ENCODE assay signal across 10 cellular contexts in the genomic region with DNA sequence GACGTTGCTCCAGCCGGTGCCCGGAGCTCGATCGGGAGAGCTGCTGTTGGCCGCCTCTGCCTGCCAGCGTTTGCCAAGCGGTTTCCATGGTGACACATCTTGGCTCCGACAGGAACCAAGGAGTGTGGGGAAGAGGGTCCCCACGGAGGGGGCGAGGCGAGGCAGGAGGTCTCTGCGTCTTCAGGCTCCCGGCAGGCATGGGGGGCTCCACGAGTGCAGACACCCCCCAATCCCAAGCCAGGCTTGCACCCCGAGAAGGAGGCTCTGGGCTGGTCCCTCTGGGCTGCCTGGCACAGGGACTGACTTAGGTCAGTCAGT. TPM values are rescaled to one million over a fixed set of nuclear protein-coding genes. Genes with fewer than 3 reads are reported as not detected.
DNase-seq lines count a peak whose midpoint lies in the region; ATAC-seq, FAIRE-seq and TF ChIP-seq lines count a peak whose summit lies in the region.
"Not testable (repeated sequence)": the region's sequence is repeated elsewhere in the genome, so short reads cannot be mapped to it uniquely, and the experiment has no call there.
"Had no signal": no experiment of that assay in that cellular context is flagged by ENCODE, and none has a peak within 500 bp of the region (broad histone marks: within the 10 kb centered on the region; RNA-seq: fewer than 3 reads in every experiment).

No MANE protein-coding gene starts in this region.

- not testable (repeated sequence) for FAIRE-seq in pancreas (lab: Jason Lieb, UNC)

- H3K4me3 Mint-ChIP-seq in Calu3 (ENCODE audit: low read depth, unreplicated experiment) = peak overlapping the region; percentile 53
- H3K4me3 Mint-ChIP-seq in activated B cell treated with CpG ODN at 0.5 μM for 24 hours; activated naive CD4-positive, alpha-beta T cell treated with anti-CD3 and anti-CD28 coated beads, Interleukin-2, amount 10 ng/mL, durations not matched to agents 7 days and 5 days; endothelial cell (ENCODE audit: unreplicated experiment): not testable (repeated sequence)

- not testable (repeated sequence) for H3K27me3 ChIP-seq in pancreas, suprapubic skin

- peak overlapping the region; percentile 88 for H3K27ac Mint-ChIP-seq in Calu3 (ENCODE audit: unreplicated experiment)
- H3K27ac Mint-ChIP-seq in activated B cell treated with CpG ODN at 0.5 μM for 24 hours = peak overlapping the region; percentile 97
- not testable (repeated sequence) for H3K27ac Mint-ChIP-seq in activated naive CD4-positive, alpha-beta T cell treated with anti-CD3 and anti-CD28 coated beads, Interleukin-2, amount 10 ng/mL, durations not matched to agents 7 days and 5 days
- peak overlapping the region; percentile 36 for H3K27ac Mint-ChIP-seq in endothelial cell (ENCODE audit: unreplicated experiment)

- BruUV-seq in Calu3 (replicated peaks; lab: Mats Ljungman, UMichigan) = not testable (repeated sequence)

- H3K4me1 ChIP-seq in pancreas (peaks cover 17 to 40% (median 19%) of the 10 kb centered on the region in 3 donors), suprapubic skin (peaks cover 60% of the 10 kb centered on the region)

- ATAC-seq in activated B cell treated with CpG ODN at 0.5 μM for 24 hours (ENCODE audit: low read depth) = not testable (repeated sequence)
- peak; percentile 8 to 51 (median 38) for ATAC-seq in pancreas

- not testable (repeated sequence) for H3K27me3 Mint-ChIP-seq in Calu3 (ENCODE audit: unreplicated experiment); activated B cell treated with CpG ODN at 0.5 μM for 24 hours; activated naive CD4-positive, alpha-beta T cell treated with anti-CD3 and anti-CD28 coated beads, Interleukin-2, amount 10 ng/mL, durations not matched to agents 7 days and 5 days; endothelial cell (ENCODE audit: unreplicated experiment)

- not testable (repeated sequence) for H3K4me3 ChIP-seq in pancreas
- peak overlapping the region; percentile 10 for H3K4me3 ChIP-seq in suprapubic skin

- H3K9me3 ChIP-seq in pancreas, suprapubic skin: not testable (repeated sequence)

- POLR2A ChIA-PET in activated B cell treated with CpG ODN at 0.5 μM for 24 hours (lab: Charles Lee) = interaction anchor here (1.5 kb wide), 1 partner anchor 18 kb away, joined by 4 read pairs; no protein-coding TSS in a partner anchor

- intact Hi-C loops in Calu3 (cut with micrococcal nuclease; ENCODE audit: unreplicated experiment); activated B cell treated with CpG ODN at 0.5 μM for 24 hours (cut with micrococcal nuclease); pancreas (cut with DNase I): not testable (repeated sequence)

- not testable (repeated sequence) for TF ChIP-seq EP300 in suprapubic skin (IDR thresholded peaks at IDR 0.05)

- H3K4me1 Mint-ChIP-seq in Calu3 (ENCODE audit: low read depth, unreplicated experiment) (peaks cover 46% of the 10 kb centered on the region), activated B cell treated with CpG ODN at 0.5 μM for 24 hours (peaks cover 50% of the 10 kb centered on the region), endothelial cell (ENCODE audit: unreplicated experiment) (peaks cover 10% of the 10 kb centered on the region)
- H3K4me1 Mint-ChIP-seq in activated naive CD4-positive, alpha-beta T cell treated with anti-CD3 and anti-CD28 coated beads, Interleukin-2, amount 10 ng/mL, durations not matched to agents 7 days and 5 days = peaks cover 53% of the 10 kb centered on the region

- CTCF ChIA-PET in Calu3 (lab: Charles Lee); activated B cell treated with CpG ODN at 0.5 μM for 24 hours (lab: Charles Lee); activated naive CD4-positive, alpha-beta T cell treated with anti-CD3 and anti-CD28 coated beads, Interleukin-2, amount 10 ng/mL, durations not matched to agents 7 days and 5 days (lab: Charles Lee): not testable (repeated sequence)

- not testable (repeated sequence) for TF ChIP-seq CTCF in Calu3 (IDR thresholded peaks at IDR 0.05; ENCODE audit: unreplicated experiment); activated B cell treated with CpG ODN at 0.5 μM for 24 hours (IDR thresholded peaks at IDR 0.05); endothelial cell (IDR thresholded peaks at IDR 0.05; ENCODE audit: unreplicated experiment); pancreas (IDR thresholded peaks at IDR 0.05); suprapubic skin (IDR thresholded peaks at IDR 0.05)

- WGBS in pancreas, 2 donors = 24 to 35% methylated on average over 9 to 16 of the region's 16 CpGs
- 35% methylated on average over 8 of the region's 16 CpGs for WGBS in suprapubic skin

- not testable (repeated sequence) for H3K27ac ChIP-seq in pancreas
- H3K27ac ChIP-seq in suprapubic skin = peak overlapping the region; percentile 77

- not testable (repeated sequence) for DNase-seq in Calu3; activated B cell treated with CpG ODN at 0.5 μM for 24 hours; suprapubic skin (ENCODE audit: low spot score in 2 of 2)
- DNase-seq in NCI-H345 (lab: John Stamatoyannopoulos, UW) (peak; percentile 63), endothelial cell (ENCODE audit: low spot score) (peak; percentile 3), kidney tubule cell (ENCODE audit: low spot score) (peak; percentile 53), pancreas (peak in 4 of 6 donors; percentile 26 to 86 (median 58))
- peak; percentile 12 for DNase-seq in activated naive CD4-positive, alpha-beta T cell treated with anti-CD3 and anti-CD28 coated beads, Interleukin-2, amount 10 ng/mL, durations not matched to agents 7 days and 5 days

- H3K36me3 Mint-ChIP-seq in Calu3 (ENCODE audit: insufficient read depth, unreplicated experiment) (peaks cover 60% of the 10 kb centered on the region), activated B cell treated with CpG ODN at 0.5 μM for 24 hours (ENCODE audit: low read depth) (peaks cover 15% of the 10 kb centered on the region)
- H3K36me3 Mint-ChIP-seq in activated naive CD4-positive, alpha-beta T cell treated with anti-CD3 and anti-CD28 coated beads, Interleukin-2, amount 10 ng/mL, durations not matched to agents 7 days and 5 days = peaks cover 21% of the 10 kb centered on the region
- not testable (repeated sequence) for H3K36me3 Mint-ChIP-seq in endothelial cell (ENCODE audit: low read depth, unreplicated experiment)

- not testable (repeated sequence) for H3K9me3 Mint-ChIP-seq in Calu3 (ENCODE audit: low read depth, unreplicated experiment); activated B cell treated with CpG ODN at 0.5 μM for 24 hours; activated naive CD4-positive, alpha-beta T cell treated with anti-CD3 and anti-CD28 coated beads, Interleukin-2, amount 10 ng/mL, durations not matched to agents 7 days and 5 days; endothelial cell (ENCODE audit: unreplicated experiment)

- not testable (repeated sequence) for TF ChIP-seq POLR2A in suprapubic skin (IDR thresholded peaks at IDR 0.05)

- not testable (repeated sequence) for H3K36me3 ChIP-seq in pancreas, suprapubic skin

RNA-seq across cellular contexts. Expression of gene LFNG, which starts 12.2 kb away (rescaled TPM):
- 46.8 and 59.1 TPM in 2 replicates for total RNA-seq in Calu3 (2022)
- total RNA-seq in activated B cell treated with CpG ODN at 0.5 μM for 24 hours = 87.4 and 95.8 TPM in 2 replicates
- 83.5 TPM for total RNA-seq in endothelial cell (ENCODE audit: unreplicated experiment)
- total RNA-seq in pancreas = 10 to 100 TPM; 28.2 to 66.8 (median 41.5) TPM
- 10 to 100 TPM; 37.2 to 42.1 TPM for polyA plus RNA-seq in pancreas
- 100 to 1,000 TPM; 105 to 198 (median 150) TPM for total RNA-seq in suprapubic skin

RNA-seq across cellular contexts. Expression of gene BRAT1, which starts 23.6 kb away (rescaled TPM):
- total RNA-seq in Calu3 (2022) (56.2 and 59.6 TPM in 2 replicates), activated B cell treated with CpG ODN at 0.5 μM for 24 hours (29.6 and 31.7 TPM in 2 replicates), endothelial cell (ENCODE audit: unreplicated experiment) (34.0 TPM), pancreas (10 to 100 TPM; 11.8 to 18.1 (median 13.6) TPM), suprapubic skin (10 to 100 TPM; 51.5 to 79.3 (median 63.3) TPM)
- polyA plus RNA-seq in pancreas = 10 to 100 TPM; 44.7 to 54.4 TPM

RNA-seq across cellular contexts. Expression of gene IQCE, which starts 27.0 kb away (rescaled TPM):
- 94.8 and 96.4 TPM in 2 replicates for total RNA-seq in Calu3 (2022)
- 7.5 and 7.7 TPM in 2 replicates for total RNA-seq in activated B cell treated with CpG ODN at 0.5 μM for 24 hours
- total RNA-seq in endothelial cell (ENCODE audit: unreplicated experiment) = 9.6 TPM
- total RNA-seq in pancreas = 10 to 100 TPM in 4 of 6 donors, 1 to 10 TPM in 2; 8.8 to 14.1 (median 12.1) TPM
- 10 to 100 TPM in 1 of 2 donors, 1 to 10 TPM in 1; 8.8 to 10.9 TPM for polyA plus RNA-seq in pancreas
- 10 to 100 TPM; 10.1 to 18.8 (median 15.7) TPM for total RNA-seq in suprapubic skin

RNA-seq across cellular contexts. Expression of gene GRIFIN, which starts 55.6 kb away (rescaled TPM):
- not detected in 2 replicates for total RNA-seq in Calu3 (2022)
- not detected in 2 replicates for total RNA-seq in activated B cell treated with CpG ODN at 0.5 μM for 24 hours
- not detected for total RNA-seq in endothelial cell (ENCODE audit: unreplicated experiment)
- total RNA-seq in pancreas = not detected
- not detected for polyA plus RNA-seq in pancreas
- not detected for total RNA-seq in suprapubic skin
- total RNA-seq: H4 had no signal
- polyA plus RNA-seq: A549 had no signal
